ENCODE assay signal across 17 cellular contexts in genomic region chr1:10538608-10539355, GRCh38.
A peak's percentile ranks its signal among the peaks of the same experiment; 100 is the strongest.
DNase-seq lines count a peak whose midpoint lies in the region; ATAC-seq and TF ChIP-seq lines count a peak whose summit lies in the region.
"Had no signal": no experiment of that assay in that cellular context is flagged by ENCODE, and none has a peak within 500 bp of the region (broad histone marks: within the 10 kb centered on the region; RNA-seq: fewer than 3 reads in every experiment).

No MANE protein-coding gene starts in this region.

- no peak for TF ChIP-seq CTCF in fibroblast of mammary gland (conservative IDR thresholded peaks at IDR 0.05; ENCODE audit: control insufficient read depth, insufficient read depth, low read depth, low read length)
- no peak for TF ChIP-seq CTCF in psoas muscle (IDR thresholded peaks at IDR 0.05)

- peak overlapping the region; percentile 62 for H3K4me3 Mint-ChIP-seq in T-helper 17 cell
- H3K4me3 Mint-ChIP-seq: endodermal cell had no signal

- WGBS in psoas muscle, 3 donors = 37 to 60% (median 41%) methylated on average over 15 of the region's 15 CpGs

- H3K36me3 ChIP-seq in psoas muscle (ENCODE audit: insufficient read depth in 1 of 2, low read depth in 1 of 2) = peaks cover 0 to 7% of the 10 kb centered on the region in 2 donors

- no peaks in the 10 kb centered on the region for H3K9me3 ChIP-seq in T-helper 17 cell (ENCODE audit: control insufficient read depth, low read length, poor library complexity, severe bottlenecking)
- no peaks in the 10 kb centered on the region for H3K9me3 ChIP-seq in psoas muscle
- H3K9me3 ChIP-seq: mucosa of descending colon, tibial nerve had no signal

- H3K4me3 ChIP-seq in fibroblast of mammary gland (ENCODE audit: control insufficient read depth, low read depth, low read length) (no peak overlapping the region), psoas muscle (peak overlapping the region; percentile 16)
- H3K4me3 ChIP-seq: mucosa of descending colon, skin epidermis, tibial nerve had no signal

- no peaks in the 10 kb centered on the region for H3K27me3 ChIP-seq in psoas muscle (ENCODE audit: insufficient read depth in 3 of 3, low read length in 2 of 3)
- H3K27me3 ChIP-seq: tibial nerve had no signal

- H3K4me1 Mint-ChIP-seq in T-helper 17 cell = peaks cover 26% of the 10 kb centered on the region

- peaks cover 10% of the 10 kb centered on the region for H3K36me3 Mint-ChIP-seq in T-helper 17 cell (ENCODE audit: low read depth)

- peak overlapping the region; percentile 9 for H3K27ac Mint-ChIP-seq in T-helper 17 cell
- H3K27ac Mint-ChIP-seq: endodermal cell had no signal

- intact Hi-C loops in psoas muscle (cut with DNase I) = loop anchor here in 1 of 2 donors (10.0 kb wide), 1 partner anchor 126 kb away; no protein-coding TSS in a partner anchor

- H3K4me1 ChIP-seq in psoas muscle = peaks cover 48% of the 10 kb centered on the region

- no peaks in the 10 kb centered on the region for H3K27me3 Mint-ChIP-seq in T-helper 17 cell

- DNase-seq in NCI-H1092 (lab: John Stamatoyannopoulos, UW) (peak; percentile 43), T-helper 17 cell (no peak), fibroblast of mammary gland (ENCODE audit: low read depth) (peak; percentile 14), psoas muscle (no peak), GDM1 (lab: John Stamatoyannopoulos, UW) (no peak), NCI-H69 (lab: John Stamatoyannopoulos, UW) (no peak)
- no peak for DNase-seq in stimulated activated CD4-positive, alpha-beta T cell treated with anti-CD3 and anti-CD28 coated beads, Interleukin-2, amount 100 ng/mL, for 24 hours
- DNase-seq: activated CD8-positive, alpha-beta memory T cell treated with anti-CD3 and anti-CD28 coated beads for 24 hours; AML-193; Calu3; endodermal cell; left colon; mucosa of descending colon; NCI-H2029 treated with DMSO at 0.1 percent for 48 hours; SW 1271 had no signal

- ATAC-seq in T-helper 17 cell (no peak), psoas muscle (peak in 1 of 4 donors; percentile 34)
- ATAC-seq: left colon, mucosa of descending colon had no signal

- H3K27ac ChIP-seq in psoas muscle = peak overlapping the region; percentile 86
- H3K27ac ChIP-seq: tibial nerve had no signal

Comparison
In these comparisons a context has a peak if more than half of its experiments do, and no peak if none do; other contexts are left out.
1. DNase-seq: peak in NCI-H1092 (single experiment) and fibroblast of mammary gland (single experiment); none in T-helper 17 cell (0 of 3), psoas muscle (0 of 2), stimulated activated CD4-positive, alpha-beta T cell treated with anti-CD3 and anti-CD28 coated beads, Interleukin-2, amount 100 ng/mL, for 24 hours (0 of 2), GDM1 (single experiment) and NCI-H69 (single experiment).